8 cellular contexts compared by ENCODE assay signal in the genomic region with DNA sequence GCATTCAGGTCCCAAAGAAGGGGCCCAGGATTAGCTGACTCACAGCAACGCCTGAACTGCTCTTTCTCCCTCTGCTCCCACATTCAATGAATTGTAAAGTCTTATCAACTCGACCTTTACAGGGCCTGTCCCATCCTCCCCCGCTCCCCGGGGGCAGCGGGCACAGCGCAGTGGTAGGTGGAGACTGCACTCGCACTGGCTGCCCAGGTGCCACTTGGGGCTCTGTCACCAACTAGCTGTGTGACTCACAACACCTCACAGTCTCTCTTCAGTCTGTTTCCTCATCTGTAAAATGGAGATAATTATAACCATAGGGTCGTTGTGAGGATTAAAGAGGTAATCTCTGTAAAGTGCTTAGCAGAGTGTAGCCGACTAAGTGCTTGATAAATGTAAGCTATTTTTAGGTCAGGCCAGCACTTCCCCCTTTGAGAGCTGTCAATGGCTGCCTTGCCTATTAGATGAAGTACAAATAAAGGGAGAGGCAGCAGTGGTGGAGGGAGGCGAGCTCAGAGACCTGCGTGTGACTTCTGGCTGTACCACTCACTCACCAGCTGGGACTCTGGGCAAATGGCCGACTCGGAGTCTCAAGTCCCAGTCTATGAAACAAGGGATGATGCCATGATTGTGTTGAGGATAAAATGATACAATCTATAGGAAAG. TPM values are rescaled to one million over a fixed set of nuclear protein-coding genes. Genes with fewer than 3 reads are reported as not detected.
DNase-seq lines count a peak whose midpoint lies in the region; ATAC-seq and TF ChIP-seq lines count a peak whose summit lies in the region.

No MANE protein-coding gene starts in this region.

- H3K9me3 ChIP-seq in naive thymus-derived CD4-positive, alpha-beta T cell (ENCODE audit: control insufficient read depth in 2 of 3, low read length in 3 of 3), result no peaks in the 10 kb centered on the region
- H3K9me3 ChIP-seq in Caco-2, result no peaks in the 10 kb centered on the region

- peaks cover 36% of the 10 kb centered on the region for H3K4me1 Mint-ChIP-seq in brain
- H3K4me1 Mint-ChIP-seq in naive thymus-derived CD4-positive, alpha-beta T cell, result peaks cover 0 to 2% (median 0%) of the 10 kb centered on the region in 7 donors
- H3K4me1 Mint-ChIP-seq in chondrocyte (ENCODE audit: low read depth), result peaks cover 22% of the 10 kb centered on the region
- no peaks in the 10 kb centered on the region for H3K4me1 Mint-ChIP-seq in Caco-2 (ENCODE audit: low read depth, unreplicated experiment)

- H3K4me3 ChIP-seq in naive thymus-derived CD4-positive, alpha-beta T cell (ENCODE audit: low read length), result no peak overlapping the region
- no peak overlapping the region for H3K4me3 ChIP-seq in Caco-2 (ENCODE audit: low read depth, low read length)

- CTCF ChIA-PET in naive thymus-derived CD4-positive, alpha-beta T cell (lab: Charles Lee), result no interaction called here
- CTCF ChIA-PET in Caco-2 (lab: Charles Lee), result interaction anchor here (1.3 kb wide), 1 partner anchor 30 kb away, joined by 4 read pairs; no protein-coding TSS in a partner anchor

- TF ChIP-seq CTCF in brain (conservative IDR thresholded peaks at IDR 0.05) (no peak), chondrocyte (IDR thresholded peaks at IDR 0.05) (no peak), Caco-2 (IDR thresholded peaks at IDR 0.05; ENCODE audit: insufficient read depth in 1 of 2, low read depth in 1 of 2, low read length in 1 of 2, severe bottlenecking in 1 of 2, unreplicated experiment in 1 of 2) (no peak)

- ATAC-seq in naive thymus-derived CD4-positive, alpha-beta T cell, result peak; percentile 46
- no peak for ATAC-seq in GM18909 (IDR thresholded peaks at IDR 0.05; ENCODE audit: poor library complexity, unreplicated experiment)

- intact Hi-C loops in naive thymus-derived CD4-positive, alpha-beta T cell (cut with micrococcal nuclease), result no loop called here
- intact Hi-C loops in Caco-2 (cut with micrococcal nuclease; ENCODE audit: unreplicated experiment), result no loop called here

- H3K36me3 Mint-ChIP-seq in brain (no peaks in the 10 kb centered on the region), chondrocyte (ENCODE audit: low read depth) (peaks cover 8% of the 10 kb centered on the region), Caco-2 (ENCODE audit: insufficient read depth, unreplicated experiment) (peaks cover 12% of the 10 kb centered on the region)
- H3K36me3 Mint-ChIP-seq in naive thymus-derived CD4-positive, alpha-beta T cell, result no peaks in the 10 kb centered on the region

- H3K9me3 Mint-ChIP-seq in brain (no peaks in the 10 kb centered on the region), chondrocyte (ENCODE audit: low read depth) (no peaks in the 10 kb centered on the region), Caco-2 (ENCODE audit: unreplicated experiment) (no peaks in the 10 kb centered on the region)
- H3K9me3 Mint-ChIP-seq in naive thymus-derived CD4-positive, alpha-beta T cell, result no peaks in the 10 kb centered on the region

- BruUV-seq in Caco-2 (replicated peaks; lab: Mats Ljungman, UMichigan), result no TSS peak

- H3K36me3 ChIP-seq in naive thymus-derived CD4-positive, alpha-beta T cell (ENCODE audit: control insufficient read depth in 2 of 3, insufficient read depth in 3 of 3, low read length in 3 of 3), result no peaks in the 10 kb centered on the region
- H3K36me3 ChIP-seq in Caco-2 (ENCODE audit: control insufficient read depth, insufficient read depth, low read length), result no peaks in the 10 kb centered on the region

- H3K27ac ChIP-seq in naive thymus-derived CD4-positive, alpha-beta T cell (ENCODE audit: low read depth, low read length), result no peak overlapping the region

- H3K27ac Mint-ChIP-seq in brain, result peak overlapping the region; percentile 39 to 94 (median 84)
- peak overlapping the region in 1 of 9 donors; percentile 66 for H3K27ac Mint-ChIP-seq in naive thymus-derived CD4-positive, alpha-beta T cell
- H3K27ac Mint-ChIP-seq in chondrocyte (ENCODE audit: unreplicated experiment), result no peak overlapping the region
- H3K27ac Mint-ChIP-seq in Caco-2 (ENCODE audit: unreplicated experiment), result no peak overlapping the region

- H3K4me3 Mint-ChIP-seq in brain (peak overlapping the region in 1 of 5 experiments; percentile 21), chondrocyte (ENCODE audit: unreplicated experiment) (no peak overlapping the region), Caco-2 (ENCODE audit: unreplicated experiment) (no peak overlapping the region)
- H3K4me3 Mint-ChIP-seq in naive thymus-derived CD4-positive, alpha-beta T cell, result no peak overlapping the region

- POLR2A ChIA-PET in naive thymus-derived CD4-positive, alpha-beta T cell (lab: Charles Lee), result no interaction called here
- POLR2A ChIA-PET in Caco-2 (lab: Charles Lee), result no interaction called here

- H3K4me1 ChIP-seq in naive thymus-derived CD4-positive, alpha-beta T cell (ENCODE audit: control insufficient read depth in 2 of 2, insufficient read depth in 2 of 2, low read length in 2 of 2), result no peaks in the 10 kb centered on the region
- no peaks in the 10 kb centered on the region for H3K4me1 ChIP-seq in Caco-2

- DNase-seq in DMS53 (lab: John Stamatoyannopoulos, UW), result peak; percentile 75
- peak; percentile 44 for DNase-seq in NCI-H2081 treated with DMSO at 0.1 percent for 48 hours (lab: John Stamatoyannopoulos, UW)
- no peak for DNase-seq in naive thymus-derived CD4-positive, alpha-beta T cell
- DNase-seq in effector CD8-positive, alpha-beta T cell (lab: John Stamatoyannopoulos, UW), result no peak
- DNase-seq in chondrocyte (ENCODE audit: low spot score), result no peak
- no peak for DNase-seq in Caco-2

- H3K27me3 Mint-ChIP-seq in brain (no peaks in the 10 kb centered on the region), chondrocyte (ENCODE audit: low read depth) (no peaks in the 10 kb centered on the region), Caco-2 (ENCODE audit: insufficient read depth, unreplicated experiment) (no peaks in the 10 kb centered on the region)
- H3K27me3 Mint-ChIP-seq in naive thymus-derived CD4-positive, alpha-beta T cell, result peaks cover 0 to 14% (median 5%) of the 10 kb centered on the region in 5 donors

- H3K27me3 ChIP-seq in naive thymus-derived CD4-positive, alpha-beta T cell (ENCODE audit: control insufficient read depth in 2 of 2, insufficient read depth in 2 of 2, low read length in 2 of 2), result no peaks in the 10 kb centered on the region
- H3K27me3 ChIP-seq in Caco-2 (replicated peaks; ENCODE audit: control insufficient read depth, insufficient read depth, low read length), result no peaks in the 10 kb centered on the region

RNA-seq across cellular contexts. Expression of gene MYBPHL, which starts 0.7 kb away (rescaled TPM):
- polyA plus RNA-seq in brain (ENCODE audit: insufficient read depth, low read depth, low replicate concordance), result 0.75 TPM
- total RNA-seq in naive thymus-derived CD4-positive, alpha-beta T cell, result not detected
- polyA plus RNA-seq in naive thymus-derived CD4-positive, alpha-beta T cell, result not detected
- total RNA-seq in chondrocyte (not detected in 3 replicates), Caco-2 (2022) (not detected in 2 replicates)

RNA-seq across cellular contexts. Expression of gene PSRC1, which starts 24.5 kb away (rescaled TPM):
- 77.5 TPM for polyA plus RNA-seq in brain (ENCODE audit: insufficient read depth, low read depth, low replicate concordance)
- total RNA-seq in naive thymus-derived CD4-positive, alpha-beta T cell, result 10 to 100 TPM in 1 of 5 experiments, 1 to 10 TPM in 1, under 1 TPM in 2, not detected in 1; 0.38 to 16.1 (median 1.3) TPM
- under 1 TPM in 1 of 2 donors, not detected in 1; 0.67 TPM for polyA plus RNA-seq in naive thymus-derived CD4-positive, alpha-beta T cell
- total RNA-seq in chondrocyte, result 4.3 to 6.6 TPM (median 6.5 TPM) in 3 replicates
- 23.9 and 24.9 TPM in 2 replicates for total RNA-seq in Caco-2 (2022)

RNA-seq across cellular contexts. Expression of gene CELSR2, which starts 58.2 kb away (rescaled TPM):
- polyA plus RNA-seq in brain (ENCODE audit: insufficient read depth, low read depth, low replicate concordance), result 109 TPM
- total RNA-seq in naive thymus-derived CD4-positive, alpha-beta T cell, result 1 to 10 TPM; 3.0 to 6.4 (median 3.2) TPM
- polyA plus RNA-seq in naive thymus-derived CD4-positive, alpha-beta T cell, result 1 to 10 TPM in 1 of 2 donors, under 1 TPM in 1; 0.17 to 1.3 TPM
- total RNA-seq in chondrocyte, result 8.6 to 10.3 TPM (median 9.9 TPM) in 3 replicates
- 7.0 and 8.3 TPM in 2 replicates for total RNA-seq in Caco-2 (2022)

Comparison
In these comparisons a context has a peak if more than half of its experiments do, and no peak if none do; other contexts are left out.
1. DNase-seq: peak in DMS53 (single experiment) and NCI-H2081 treated with DMSO at 0.1 percent for 48 hours (single experiment); none in naive thymus-derived CD4-positive, alpha-beta T cell (0 of 9), effector CD8-positive, alpha-beta T cell (single experiment), chondrocyte (single experiment) and Caco-2 (0 of 2).
2. H3K27ac Mint-ChIP-seq: peak in brain (5 of 5); none in chondrocyte (single experiment) and Caco-2 (single experiment).